13 cellular contexts compared by ENCODE assay signal in the genomic region with DNA sequence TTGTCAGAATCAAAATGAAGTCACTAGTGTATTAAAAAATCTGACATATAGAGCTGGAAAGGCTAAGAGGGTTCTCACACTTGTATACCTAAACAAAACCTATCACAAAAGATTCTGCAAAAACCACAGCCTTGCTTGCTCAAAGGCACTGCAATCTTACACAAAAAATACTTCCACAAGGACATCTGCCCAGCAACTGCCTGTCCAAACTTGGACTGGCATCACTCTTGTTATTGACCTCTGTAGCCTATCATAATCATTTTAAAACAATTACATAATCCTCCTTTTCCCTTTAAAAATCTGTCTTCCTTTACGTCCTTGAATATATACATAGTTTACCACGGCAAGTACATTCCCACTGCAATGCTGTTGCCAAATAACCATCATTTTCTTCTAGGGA.
"Had no signal": no experiment of that assay in that cellular context is flagged by ENCODE, and none has a peak within 500 bp of the region (broad histone marks: within the 10 kb centered on the region; RNA-seq: fewer than 3 reads in every experiment).

No MANE protein-coding gene starts in this region.

- H3K36me3 ChIP-seq: thyroid gland had no signal

- H3K27ac ChIP-seq: sigmoid colon, suprapubic skin, thyroid gland had no signal

- ATAC-seq: effector memory CD8-positive, alpha-beta T cell; naive thymus-derived CD4-positive, alpha-beta T cell had no signal

- H3K4me1 ChIP-seq: sigmoid colon, suprapubic skin, thyroid gland had no signal

- H3K27me3 ChIP-seq: heart right ventricle, sigmoid colon, suprapubic skin, thyroid gland had no signal

- DNase-seq: cerebellar nuclear complex; effector memory CD8-positive, alpha-beta T cell; erythroblast; heart right ventricle; mammary epithelial cell; naive thymus-derived CD4-positive, alpha-beta T cell; posterior cingulate gyrus; sigmoid colon; small intestine; stimulated activated CD4-positive, alpha-beta T cell treated with anti-CD3 and anti-CD28 coated beads, Interleukin-2, amount 100 ng/mL, for 48 hours; stimulated activated naive CD4-positive, alpha-beta T cell treated with Interleukin-2 at 50 U/mL for 16 hours; thyroid gland had no signal

- H3K4me3 ChIP-seq: heart right ventricle, sigmoid colon, suprapubic skin, thyroid gland had no signal

- H3K9me3 ChIP-seq: sigmoid colon, suprapubic skin, thyroid gland had no signal
